1 cellular context compared by ENCODE assay signal in the genomic region with DNA sequence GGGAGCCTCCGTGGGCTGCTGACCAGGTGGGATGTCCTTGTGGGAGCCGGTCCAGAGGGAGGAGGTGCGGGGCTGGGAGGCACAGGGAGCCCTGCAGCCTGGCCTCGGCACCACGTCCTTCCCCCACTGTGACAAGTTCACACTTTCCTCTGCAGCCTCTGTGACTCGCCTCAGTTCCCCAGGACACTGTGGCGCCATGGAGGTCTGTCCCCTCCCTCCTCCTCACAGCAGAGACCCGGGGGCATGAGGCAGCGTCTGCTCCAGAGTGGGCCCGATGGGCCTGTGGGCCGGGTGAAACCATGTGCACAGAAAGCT.
TF ChIP-seq lines count a peak whose summit lies in the region.

No MANE protein-coding gene starts in this region.

TF ChIP-seq in WTC11, 78 proteins besides CTCF, POLR2A, EP300 and RAD21 (continued from another document):
- TF ChIP-seq, protein P1, sequence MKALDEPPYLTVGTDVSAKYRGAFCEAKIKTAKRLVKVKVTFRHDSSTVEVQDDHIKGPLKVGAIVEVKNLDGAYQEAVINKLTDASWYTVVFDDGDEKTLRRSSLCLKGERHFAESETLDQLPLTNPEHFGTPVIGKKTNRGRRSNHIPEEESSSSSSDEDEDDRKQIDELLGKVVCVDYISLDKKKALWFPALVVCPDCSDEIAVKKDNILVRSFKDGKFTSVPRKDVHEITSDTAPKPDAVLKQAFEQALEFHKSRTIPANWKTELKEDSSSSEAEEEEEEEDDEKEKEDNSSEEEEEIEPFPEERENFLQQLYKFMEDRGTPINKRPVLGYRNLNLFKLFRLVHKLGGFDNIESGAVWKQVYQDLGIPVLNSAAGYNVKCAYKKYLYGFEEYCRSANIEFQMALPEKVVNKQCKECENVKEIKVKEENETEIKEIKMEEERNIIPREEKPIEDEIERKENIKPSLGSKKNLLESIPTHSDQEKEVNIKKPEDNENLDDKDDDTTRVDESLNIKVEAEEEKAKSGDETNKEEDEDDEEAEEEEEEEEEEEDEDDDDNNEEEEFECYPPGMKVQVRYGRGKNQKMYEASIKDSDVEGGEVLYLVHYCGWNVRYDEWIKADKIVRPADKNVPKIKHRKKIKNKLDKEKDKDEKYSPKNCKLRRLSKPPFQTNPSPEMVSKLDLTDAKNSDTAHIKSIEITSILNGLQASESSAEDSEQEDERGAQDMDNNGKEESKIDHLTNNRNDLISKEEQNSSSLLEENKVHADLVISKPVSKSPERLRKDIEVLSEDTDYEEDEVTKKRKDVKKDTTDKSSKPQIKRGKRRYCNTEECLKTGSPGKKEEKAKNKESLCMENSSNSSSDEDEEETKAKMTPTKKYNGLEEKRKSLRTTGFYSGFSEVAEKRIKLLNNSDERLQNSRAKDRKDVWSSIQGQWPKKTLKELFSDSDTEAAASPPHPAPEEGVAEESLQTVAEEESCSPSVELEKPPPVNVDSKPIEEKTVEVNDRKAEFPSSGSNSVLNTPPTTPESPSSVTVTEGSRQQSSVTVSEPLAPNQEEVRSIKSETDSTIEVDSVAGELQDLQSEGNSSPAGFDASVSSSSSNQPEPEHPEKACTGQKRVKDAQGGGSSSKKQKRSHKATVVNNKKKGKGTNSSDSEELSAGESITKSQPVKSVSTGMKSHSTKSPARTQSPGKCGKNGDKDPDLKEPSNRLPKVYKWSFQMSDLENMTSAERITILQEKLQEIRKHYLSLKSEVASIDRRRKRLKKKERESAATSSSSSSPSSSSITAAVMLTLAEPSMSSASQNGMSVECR (CRISPR knock-in tag; IDR thresholded peaks at IDR 0.05; ENCODE audit: borderline replicate concordance) = no peak
- TF ChIP-seq ZNF138 (CRISPR knock-in tag; conservative IDR thresholded peaks at IDR 0.05) = no peak
- TF ChIP-seq FOXJ3 (CRISPR knock-in tag; IDR thresholded peaks at IDR 0.05; ENCODE audit: borderline replicate concordance) = no peak
- TF ChIP-seq CREM (CRISPR knock-in tag; IDR thresholded peaks at IDR 0.05) = no peak
- TF ChIP-seq CBFB (CRISPR knock-in tag; IDR thresholded peaks at IDR 0.05; ENCODE audit: low read depth) = no peak
